1 cellular context compared by ENCODE assay signal in the genomic region with DNA sequence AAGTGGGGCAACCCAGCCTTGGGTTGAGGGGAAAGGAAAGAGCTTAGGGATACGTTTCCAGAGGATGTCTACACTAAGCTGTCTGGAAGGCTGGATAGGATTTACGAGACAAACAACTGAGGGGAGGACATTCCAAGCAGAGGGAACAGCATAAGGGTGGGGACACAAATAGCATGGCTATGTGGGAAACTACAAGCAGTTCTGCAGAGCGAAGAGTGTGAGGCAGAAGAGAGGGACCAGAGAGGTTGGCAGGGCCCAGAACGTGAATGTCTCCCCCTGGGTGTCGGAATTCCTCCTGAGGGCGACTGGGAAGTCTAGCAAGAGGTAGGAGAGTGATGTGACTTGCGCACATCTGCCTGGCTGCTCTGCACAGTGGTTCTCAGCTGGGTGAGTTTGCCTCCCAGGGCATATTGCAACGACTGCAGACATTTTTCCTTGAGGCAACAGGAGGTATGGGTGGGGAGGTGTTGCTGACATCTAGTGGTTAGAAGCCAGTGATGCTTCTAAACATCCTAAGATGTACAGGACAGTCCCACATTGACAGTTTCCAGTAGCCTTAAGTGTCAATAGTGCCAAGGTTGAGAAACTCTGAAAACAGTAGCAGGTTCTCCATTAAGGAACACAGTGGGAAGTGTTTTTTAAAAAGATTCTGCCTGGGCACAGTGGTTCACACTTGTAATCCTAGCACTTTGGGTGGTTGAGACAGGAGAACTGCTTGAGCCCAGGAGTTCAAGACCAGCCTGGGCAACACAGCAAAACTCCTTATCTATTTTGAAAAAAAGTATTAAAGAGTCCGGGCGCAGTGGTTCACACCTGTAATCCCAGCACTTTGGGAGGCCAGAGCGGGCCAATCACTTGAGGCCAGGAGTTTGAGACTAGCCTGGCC.
TF ChIP-seq lines count a peak whose summit lies in the region.

No MANE protein-coding gene starts in this region.

TF ChIP-seq in HepG2, 621 proteins besides CTCF, POLR2A, EP300 and RAD21:
- TF ChIP-seq ZNF431 (CRISPR knock-in tag; IDR thresholded peaks at IDR 0.05; ENCODE audit: borderline replicate concordance, low read depth) (no peak), CEBPG (CRISPR knock-in tag; IDR thresholded peaks at IDR 0.05) (0 out of 2 replicates have a peak, but pooled peaks have one; percentile 13), NFE2L1 (CRISPR knock-in tag; IDR thresholded peaks at IDR 0.05; ENCODE audit: borderline replicate concordance) (no peak), SMC3 (IDR thresholded peaks at IDR 0.05; ENCODE audit: low read length) (peak; percentile 48; the same call in 1 of the 2 replicates), STAG1 (CRISPR knock-in tag; IDR thresholded peaks at IDR 0.05) (peak; percentile 65)
- TF ChIP-seq, protein P1, sequence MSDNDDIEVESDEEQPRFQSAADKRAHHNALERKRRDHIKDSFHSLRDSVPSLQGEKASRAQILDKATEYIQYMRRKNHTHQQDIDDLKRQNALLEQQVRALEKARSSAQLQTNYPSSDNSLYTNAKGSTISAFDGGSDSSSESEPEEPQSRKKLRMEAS (IDR thresholded peaks at IDR 0.05), result no peak
